ENCODE assay signal across 8 cellular contexts in genomic region chr12:97308576-97309198, GRCh38.
A peak's percentile ranks its signal among the peaks of the same experiment; 100 is the strongest.
DNase-seq lines count a peak whose midpoint lies in the region; ATAC-seq lines count a peak whose summit lies in the region.

No MANE protein-coding gene starts in this region.

- peaks cover 19 to 25% (median 22%) of the 10 kb centered on the region in 3 donors for H3K27me3 Mint-ChIP-seq in naive B cell

- ATAC-seq in HG03571 (IDR thresholded peaks at IDR 0.05; ENCODE audit: unreplicated experiment) = peak; percentile 41
- ATAC-seq in naive B cell (ENCODE audit: low read depth in 2 of 2) = peak; percentile 51 to 53
- ATAC-seq in HG02870 (IDR thresholded peaks at IDR 0.05; ENCODE audit: unreplicated experiment) = no peak

- H3K27ac Mint-ChIP-seq in naive B cell = peak overlapping the region in 2 of 6 donors; percentile 54 to 60

- peak; percentile 1 for DNase-seq in GDM1 (lab: John Stamatoyannopoulos, UW)
- peak; percentile 64 for DNase-seq in NOMO-1 treated with DMSO at 0.1 percent for 48 hours (lab: John Stamatoyannopoulos, UW; ENCODE audit: unreplicated experiment)
- peak; percentile 63 for DNase-seq in dedifferentiated amniotic fluid mesenchymal stem cell (ENCODE audit: extremely low spot score)
- peak; percentile 54 for DNase-seq in naive B cell
- DNase-seq in stimulated activated naive CD4-positive, alpha-beta T cell treated with Interleukin-2 at 50 U/mL for 16 hours (lab: John Stamatoyannopoulos, UW) = no peak
- DNase-seq in NK-92 (lab: John Stamatoyannopoulos, UW; ENCODE audit: unreplicated experiment) = no peak

- peaks cover 0 to 2% (median 0%) of the 10 kb centered on the region in 7 donors for H3K9me3 Mint-ChIP-seq in naive B cell

- no peak overlapping the region for H3K4me3 Mint-ChIP-seq in naive B cell

- H3K4me1 Mint-ChIP-seq in naive B cell = peaks cover 16 to 23% (median 19%) of the 10 kb centered on the region in 3 donors

- H3K36me3 Mint-ChIP-seq in naive B cell = no peaks in the 10 kb centered on the region

Comparison
In these comparisons a context has a peak if more than half of its experiments do, and no peak if none do; other contexts are left out.
1. DNase-seq: peak in GDM1 (single experiment), NOMO-1 treated with DMSO at 0.1 percent for 48 hours (single experiment), dedifferentiated amniotic fluid mesenchymal stem cell (single experiment) and naive B cell (single experiment); none in stimulated activated naive CD4-positive, alpha-beta T cell treated with Interleukin-2 at 50 U/mL for 16 hours (single experiment) and NK-92 (single experiment).